ENCODE assay signal across 14 cellular contexts in genomic region chr18:62033207-62033606, GRCh38.
DNase-seq lines count a peak whose midpoint lies in the region; ATAC-seq and TF ChIP-seq lines count a peak whose summit lies in the region.
"Had no signal": no experiment of that assay in that cellular context is flagged by ENCODE, and none has a peak within 500 bp of the region (broad histone marks: within the 10 kb centered on the region; RNA-seq: fewer than 3 reads in every experiment).

No MANE protein-coding gene starts in this region.

- POLR2A ChIA-PET in activated CD4-positive, alpha-beta T cell treated with anti-CD3 and anti-CD28 coated beads, Interleukin-2, amount 10 ng/mL, durations not matched to agents 7 days and 5 days (lab: Charles Lee), result no interaction called here
- POLR2A ChIA-PET in CD8-positive, alpha-beta T cell (lab: Charles Lee), result interaction anchor here (0.7 kb wide), 1 partner anchor 12 kb away, joined by 3 read pairs; no protein-coding TSS in a partner anchor
- POLR2A ChIA-PET in naive thymus-derived CD8-positive, alpha-beta T cell (lab: Charles Lee), result no interaction called here

- no peaks in the 10 kb centered on the region for H3K36me3 Mint-ChIP-seq in activated CD4-positive, alpha-beta T cell treated with anti-CD3 and anti-CD28 coated beads, Interleukin-2, amount 10 ng/mL, durations not matched to agents 7 days and 5 days (ENCODE audit: low read depth)
- H3K36me3 Mint-ChIP-seq in CD8-positive, alpha-beta T cell, result no peaks in the 10 kb centered on the region
- no peaks in the 10 kb centered on the region for H3K36me3 Mint-ChIP-seq in T-helper 2 cell treated with Interferon-gamma antibody and Interleukin-4, amounts not matched to agents 5 μg/mL and 100 μg/mL, for 36 hours (ENCODE audit: low read depth)
- H3K36me3 Mint-ChIP-seq in naive thymus-derived CD8-positive, alpha-beta T cell, result peaks cover 0 to 4% (median 0%) of the 10 kb centered on the region in 3 donors

- peaks cover 2% of the 10 kb centered on the region for H3K27me3 Mint-ChIP-seq in activated CD4-positive, alpha-beta T cell treated with anti-CD3 and anti-CD28 coated beads, Interleukin-2, amount 10 ng/mL, durations not matched to agents 7 days and 5 days
- no peaks in the 10 kb centered on the region for H3K27me3 Mint-ChIP-seq in CD8-positive, alpha-beta T cell (ENCODE audit: low read depth)
- H3K27me3 Mint-ChIP-seq in T-helper 2 cell treated with Interferon-gamma antibody and Interleukin-4, amounts not matched to agents 5 μg/mL and 100 μg/mL, for 36 hours (ENCODE audit: low read depth), result peaks cover 29% of the 10 kb centered on the region
- peaks cover 0 to 2% (median 0%) of the 10 kb centered on the region in 5 donors for H3K27me3 Mint-ChIP-seq in naive thymus-derived CD8-positive, alpha-beta T cell

- H3K4me3 Mint-ChIP-seq in activated CD4-positive, alpha-beta T cell treated with anti-CD3 and anti-CD28 coated beads, Interleukin-2, amount 10 ng/mL, durations not matched to agents 7 days and 5 days, result no peak overlapping the region
- no peak overlapping the region for H3K4me3 Mint-ChIP-seq in CD8-positive, alpha-beta T cell
- peak overlapping the region; percentile 8 for H3K4me3 Mint-ChIP-seq in T-helper 2 cell treated with Interferon-gamma antibody and Interleukin-4, amounts not matched to agents 5 μg/mL and 100 μg/mL, for 36 hours
- peak overlapping the region in 3 of 10 donors; percentile 17 to 36 (median 34) for H3K4me3 Mint-ChIP-seq in naive thymus-derived CD8-positive, alpha-beta T cell

- H3K9me3 ChIP-seq in CD8-positive, alpha-beta T cell (ENCODE audit: low read length), result no peaks in the 10 kb centered on the region
- H3K9me3 ChIP-seq in upper lobe of right lung, result no peaks in the 10 kb centered on the region

- peaks cover 11% of the 10 kb centered on the region for H3K4me1 ChIP-seq in CD8-positive, alpha-beta T cell (ENCODE audit: insufficient read depth, low read length)
- no peaks in the 10 kb centered on the region for H3K4me1 ChIP-seq in upper lobe of right lung

- H3K27me3 ChIP-seq in CD8-positive, alpha-beta T cell (ENCODE audit: insufficient read depth, low read length), result no peaks in the 10 kb centered on the region
- no peaks in the 10 kb centered on the region for H3K27me3 ChIP-seq in upper lobe of right lung

- no peak overlapping the region for H3K27ac ChIP-seq in CD8-positive, alpha-beta T cell (ENCODE audit: low read depth, low read length)
- no peak overlapping the region for H3K27ac ChIP-seq in upper lobe of right lung

- H3K4me3 ChIP-seq in CD8-positive, alpha-beta T cell (ENCODE audit: low read depth, low read length), result no peak overlapping the region
- no peak overlapping the region for H3K4me3 ChIP-seq in upper lobe of right lung
- H3K4me3 ChIP-seq: K562 had no signal

- peak; percentile 54 for ATAC-seq in CD8-positive, alpha-beta T cell
- peak; percentile 66 to 84 for ATAC-seq in naive thymus-derived CD8-positive, alpha-beta T cell
- ATAC-seq in upper lobe of right lung, result no peak
- ATAC-seq: K562 had no signal

- peaks cover 20% of the 10 kb centered on the region for H3K4me1 Mint-ChIP-seq in activated CD4-positive, alpha-beta T cell treated with anti-CD3 and anti-CD28 coated beads, Interleukin-2, amount 10 ng/mL, durations not matched to agents 7 days and 5 days
- H3K4me1 Mint-ChIP-seq in CD8-positive, alpha-beta T cell (ENCODE audit: low read depth), result peaks cover 17% of the 10 kb centered on the region
- peaks cover 36% of the 10 kb centered on the region for H3K4me1 Mint-ChIP-seq in T-helper 2 cell treated with Interferon-gamma antibody and Interleukin-4, amounts not matched to agents 5 μg/mL and 100 μg/mL, for 36 hours (ENCODE audit: low read depth)
- peaks cover 8 to 38% (median 19%) of the 10 kb centered on the region in 4 donors for H3K4me1 Mint-ChIP-seq in naive thymus-derived CD8-positive, alpha-beta T cell

- CTCF ChIA-PET in activated CD4-positive, alpha-beta T cell treated with anti-CD3 and anti-CD28 coated beads, Interleukin-2, amount 10 ng/mL, durations not matched to agents 7 days and 5 days (lab: Charles Lee), result no interaction called here
- CTCF ChIA-PET in CD8-positive, alpha-beta T cell (lab: Charles Lee), result no interaction called here

- intact Hi-C loops in CD8-positive, alpha-beta T cell (cut with DNase I, micrococcal nuclease), result no loop called here
- intact Hi-C loops in upper lobe of right lung (cut with DNase I), result no loop called here

- TF ChIP-seq CTCF in CD8-positive, alpha-beta T cell (IDR thresholded peaks at IDR 0.05), result no peak
- TF ChIP-seq CTCF in upper lobe of right lung (IDR thresholded peaks at IDR 0.05), result no peak

- H3K27ac Mint-ChIP-seq in activated CD4-positive, alpha-beta T cell treated with anti-CD3 and anti-CD28 coated beads, Interleukin-2, amount 10 ng/mL, durations not matched to agents 7 days and 5 days, result no peak overlapping the region
- H3K27ac Mint-ChIP-seq in CD8-positive, alpha-beta T cell, result no peak overlapping the region
- H3K27ac Mint-ChIP-seq in T-helper 2 cell treated with Interferon-gamma antibody and Interleukin-4, amounts not matched to agents 5 μg/mL and 100 μg/mL, for 36 hours, result peak overlapping the region; percentile 3
- H3K27ac Mint-ChIP-seq in naive thymus-derived CD8-positive, alpha-beta T cell, result peak overlapping the region in 1 of 10 donors; percentile 51

- peak; percentile 10 for DNase-seq in activated CD4-positive, alpha-beta T cell treated with anti-CD3 and anti-CD28 coated beads, Interleukin-2, amount 10 ng/mL, durations not matched to agents 7 days and 5 days
- DNase-seq in activated CD4-positive, alpha-beta T cell treated with anti-CD3 and anti-CD28 coated beads, Interleukin-2, amount 50 U/mL, for 1 hour, result no peak
- no peak for DNase-seq in CD8-positive, alpha-beta T cell
- no peak for DNase-seq in T-helper 2 cell treated with Interferon-gamma antibody and Interleukin-4, amounts not matched to agents 5 μg/mL and 100 μg/mL, for 36 hours (ENCODE audit: low spot score)
- peak in 2 of 10 donors; percentile 43 to 45 for DNase-seq in naive thymus-derived CD8-positive, alpha-beta T cell
- DNase-seq in upper lobe of right lung, result no peak
- DNase-seq in AG08395 (ENCODE audit: low spot score), result no peak
- DNase-seq in SHP77 (lab: John Stamatoyannopoulos, UW), result no peak
- DNase-seq: DMS79 treated with DMSO at 0.1 percent for 48 hours, NCI-H1105, NCI-H2081 treated with DMSO at 0.1 percent for 48 hours, NCI-H748 treated with DMSO at 0.1 percent for 48 hours, SIG-M5 had no signal

- H3K9me3 Mint-ChIP-seq in activated CD4-positive, alpha-beta T cell treated with anti-CD3 and anti-CD28 coated beads, Interleukin-2, amount 10 ng/mL, durations not matched to agents 7 days and 5 days, result peaks cover 6% of the 10 kb centered on the region
- no peaks in the 10 kb centered on the region for H3K9me3 Mint-ChIP-seq in CD8-positive, alpha-beta T cell
- peaks cover 7% of the 10 kb centered on the region for H3K9me3 Mint-ChIP-seq in T-helper 2 cell treated with Interferon-gamma antibody and Interleukin-4, amounts not matched to agents 5 μg/mL and 100 μg/mL, for 36 hours
- H3K9me3 Mint-ChIP-seq in naive thymus-derived CD8-positive, alpha-beta T cell, result peaks cover 0 to 2% (median 0%) of the 10 kb centered on the region in 9 donors

- H3K36me3 ChIP-seq in CD8-positive, alpha-beta T cell (ENCODE audit: insufficient read depth, low read length), result no peaks in the 10 kb centered on the region
- no peaks in the 10 kb centered on the region for H3K36me3 ChIP-seq in upper lobe of right lung
